Comparison of ENCODE assay signal across 1 cellular context in genomic region chr6:35343092-35343834, GRCh38.
TF ChIP-seq lines count a peak whose summit lies in the region.

No MANE protein-coding gene starts in this region.

TF ChIP-seq in K562, 482 proteins besides CTCF, POLR2A, EP300 and RAD21 (continued from another document and continues in another):
- TF ChIP-seq UBTF (IDR thresholded peaks at IDR 0.05; ENCODE audit: borderline replicate concordance in 1 of 2, low read depth in 2 of 2, low read length in 2 of 2) = no peak
- no peak for TF ChIP-seq POLR2H (tag; IDR thresholded peaks at IDR 0.05; ENCODE audit: low read depth)
- no peak; the same call in 1 of the 2 replicates for TF ChIP-seq GATAD2B (IDR thresholded peaks at IDR 0.05; ENCODE audit: borderline replicate concordance)
- TF ChIP-seq FIP1L1 (IDR thresholded peaks at IDR 0.05; ENCODE audit: low read depth, low read length, poor library complexity, severe bottlenecking) = no peak
- TF ChIP-seq MCM3 (IDR thresholded peaks at IDR 0.05) = no peak
- TF ChIP-seq NCOR1 (IDR thresholded peaks at IDR 0.05) = peak; percentile 78
- no peak for TF ChIP-seq ZNF551 (CRISPR knock-in tag; IDR thresholded peaks at IDR 0.05)
- no peak for TF ChIP-seq ESRRB (CRISPR knock-in tag; IDR thresholded peaks at IDR 0.05; ENCODE audit: borderline replicate concordance)
- TF ChIP-seq, protein P1, sequence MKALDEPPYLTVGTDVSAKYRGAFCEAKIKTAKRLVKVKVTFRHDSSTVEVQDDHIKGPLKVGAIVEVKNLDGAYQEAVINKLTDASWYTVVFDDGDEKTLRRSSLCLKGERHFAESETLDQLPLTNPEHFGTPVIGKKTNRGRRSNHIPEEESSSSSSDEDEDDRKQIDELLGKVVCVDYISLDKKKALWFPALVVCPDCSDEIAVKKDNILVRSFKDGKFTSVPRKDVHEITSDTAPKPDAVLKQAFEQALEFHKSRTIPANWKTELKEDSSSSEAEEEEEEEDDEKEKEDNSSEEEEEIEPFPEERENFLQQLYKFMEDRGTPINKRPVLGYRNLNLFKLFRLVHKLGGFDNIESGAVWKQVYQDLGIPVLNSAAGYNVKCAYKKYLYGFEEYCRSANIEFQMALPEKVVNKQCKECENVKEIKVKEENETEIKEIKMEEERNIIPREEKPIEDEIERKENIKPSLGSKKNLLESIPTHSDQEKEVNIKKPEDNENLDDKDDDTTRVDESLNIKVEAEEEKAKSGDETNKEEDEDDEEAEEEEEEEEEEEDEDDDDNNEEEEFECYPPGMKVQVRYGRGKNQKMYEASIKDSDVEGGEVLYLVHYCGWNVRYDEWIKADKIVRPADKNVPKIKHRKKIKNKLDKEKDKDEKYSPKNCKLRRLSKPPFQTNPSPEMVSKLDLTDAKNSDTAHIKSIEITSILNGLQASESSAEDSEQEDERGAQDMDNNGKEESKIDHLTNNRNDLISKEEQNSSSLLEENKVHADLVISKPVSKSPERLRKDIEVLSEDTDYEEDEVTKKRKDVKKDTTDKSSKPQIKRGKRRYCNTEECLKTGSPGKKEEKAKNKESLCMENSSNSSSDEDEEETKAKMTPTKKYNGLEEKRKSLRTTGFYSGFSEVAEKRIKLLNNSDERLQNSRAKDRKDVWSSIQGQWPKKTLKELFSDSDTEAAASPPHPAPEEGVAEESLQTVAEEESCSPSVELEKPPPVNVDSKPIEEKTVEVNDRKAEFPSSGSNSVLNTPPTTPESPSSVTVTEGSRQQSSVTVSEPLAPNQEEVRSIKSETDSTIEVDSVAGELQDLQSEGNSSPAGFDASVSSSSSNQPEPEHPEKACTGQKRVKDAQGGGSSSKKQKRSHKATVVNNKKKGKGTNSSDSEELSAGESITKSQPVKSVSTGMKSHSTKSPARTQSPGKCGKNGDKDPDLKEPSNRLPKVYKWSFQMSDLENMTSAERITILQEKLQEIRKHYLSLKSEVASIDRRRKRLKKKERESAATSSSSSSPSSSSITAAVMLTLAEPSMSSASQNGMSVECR (CRISPR knock-in tag; IDR thresholded peaks at IDR 0.05) = no peak; the same call in 1 of the 2 replicates
- TF ChIP-seq HOXB6 (CRISPR knock-in tag; IDR thresholded peaks at IDR 0.05; ENCODE audit: borderline replicate concordance) = no peak
- TF ChIP-seq NR2C2 (CRISPR knock-in tag; IDR thresholded peaks at IDR 0.05) = no peak
- peak; percentile 50; the same call in 1 of the 2 replicates for TF ChIP-seq NR2C2 (tag; IDR thresholded peaks at IDR 0.05)
- TF ChIP-seq ZNF239 (CRISPR knock-in tag; IDR thresholded peaks at IDR 0.05) = no peak
- no peak for TF ChIP-seq HMGXB4 (CRISPR knock-in tag; IDR thresholded peaks at IDR 0.05)
- TF ChIP-seq ZBTB40 (IDR thresholded peaks at IDR 0.05) = peak; percentile 41; the same call in 1 of the 2 replicates
- TF ChIP-seq ZBTB40 (CRISPR knock-in tag; IDR thresholded peaks at IDR 0.05) = no peak
- TF ChIP-seq, protein P2, sequence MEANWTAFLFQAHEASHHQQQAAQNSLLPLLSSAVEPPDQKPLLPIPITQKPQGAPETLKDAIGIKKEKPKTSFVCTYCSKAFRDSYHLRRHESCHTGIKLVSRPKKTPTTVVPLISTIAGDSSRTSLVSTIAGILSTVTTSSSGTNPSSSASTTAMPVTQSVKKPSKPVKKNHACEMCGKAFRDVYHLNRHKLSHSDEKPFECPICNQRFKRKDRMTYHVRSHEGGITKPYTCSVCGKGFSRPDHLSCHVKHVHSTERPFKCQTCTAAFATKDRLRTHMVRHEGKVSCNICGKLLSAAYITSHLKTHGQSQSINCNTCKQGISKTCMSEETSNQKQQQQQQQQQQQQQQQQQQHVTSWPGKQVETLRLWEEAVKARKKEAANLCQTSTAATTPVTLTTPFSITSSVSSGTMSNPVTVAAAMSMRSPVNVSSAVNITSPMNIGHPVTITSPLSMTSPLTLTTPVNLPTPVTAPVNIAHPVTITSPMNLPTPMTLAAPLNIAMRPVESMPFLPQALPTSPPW (CRISPR knock-in tag; IDR thresholded peaks at IDR 0.05) = no peak; the same call in none of the 2 replicates
- 0 out of 2 replicates have a peak, but pooled peaks have one; percentile 49 for TF ChIP-seq ELF1 (tag; IDR thresholded peaks at IDR 0.05)
- peak in 1 of 2 experiments; percentile 44; a peak in 2 of 4 replicates for TF ChIP-seq CSDE1 (IDR thresholded peaks at IDR 0.05)
- TF ChIP-seq IRF2 (CRISPR knock-in tag; IDR thresholded peaks at IDR 0.05) = no peak
- TF ChIP-seq, protein P3, sequence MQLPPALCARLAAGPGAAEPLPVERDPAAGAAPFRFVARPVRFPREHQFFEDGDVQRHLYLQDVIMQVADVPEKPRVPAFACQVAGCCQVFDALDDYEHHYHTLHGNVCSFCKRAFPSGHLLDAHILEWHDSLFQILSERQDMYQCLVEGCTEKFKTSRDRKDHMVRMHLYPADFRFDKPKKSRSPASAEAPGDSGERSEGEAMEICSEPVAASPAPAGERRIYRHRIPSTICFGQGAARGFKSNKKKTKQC (CRISPR knock-in tag; IDR thresholded peaks at IDR 0.05) = no peak
- TF ChIP-seq ZNF174 (CRISPR knock-in tag; IDR thresholded peaks at IDR 0.05) = no peak
- TF ChIP-seq ZNF589 (CRISPR knock-in tag; IDR thresholded peaks at IDR 0.05; ENCODE audit: low read depth) = no peak
- TF ChIP-seq DNMT1 (IDR thresholded peaks at IDR 0.05) = peak; percentile 92; the same call in 1 of the 2 replicates
- TF ChIP-seq KDM2B (CRISPR knock-in tag; IDR thresholded peaks at IDR 0.05) = peak; percentile 20; the same call in 1 of the 2 replicates
- TF ChIP-seq OTX1 (CRISPR knock-in tag; IDR thresholded peaks at IDR 0.05) = peak; percentile 81; the same call in 1 of the 2 replicates
- no peak for TF ChIP-seq PML (IDR thresholded peaks at IDR 0.05; ENCODE audit: low read length)
- TF ChIP-seq MTA1 (IDR thresholded peaks at IDR 0.05; ENCODE audit: borderline replicate concordance) = peak; percentile 81
- TF ChIP-seq ARID1B (IDR thresholded peaks at IDR 0.05) = peak; percentile 85
- TF ChIP-seq MAZ (CRISPR knock-in tag; conservative IDR thresholded peaks at IDR 0.05 in 1 of 2, IDR thresholded peaks at IDR 0.05 in 1 of 2) = peak in 1 of 2 experiments; percentile 67; a peak in 2 of 4 replicates
- peak; percentile 36; the same call in 1 of the 2 replicates for TF ChIP-seq TOE1 (IDR thresholded peaks at IDR 0.05; ENCODE audit: borderline replicate concordance)
- no peak for TF ChIP-seq TOE1 (CRISPR knock-in tag; IDR thresholded peaks at IDR 0.05; ENCODE audit: borderline replicate concordance, low read depth)
- peak; percentile 89 for TF ChIP-seq SOX6 (IDR thresholded peaks at IDR 0.05)
- no peak for TF ChIP-seq XRCC3 (IDR thresholded peaks at IDR 0.05)
- peak; percentile 27; the same call in 1 of the 2 replicates for TF ChIP-seq TCF3 (CRISPR knock-in tag; IDR thresholded peaks at IDR 0.05)
- TF ChIP-seq, protein P4, sequence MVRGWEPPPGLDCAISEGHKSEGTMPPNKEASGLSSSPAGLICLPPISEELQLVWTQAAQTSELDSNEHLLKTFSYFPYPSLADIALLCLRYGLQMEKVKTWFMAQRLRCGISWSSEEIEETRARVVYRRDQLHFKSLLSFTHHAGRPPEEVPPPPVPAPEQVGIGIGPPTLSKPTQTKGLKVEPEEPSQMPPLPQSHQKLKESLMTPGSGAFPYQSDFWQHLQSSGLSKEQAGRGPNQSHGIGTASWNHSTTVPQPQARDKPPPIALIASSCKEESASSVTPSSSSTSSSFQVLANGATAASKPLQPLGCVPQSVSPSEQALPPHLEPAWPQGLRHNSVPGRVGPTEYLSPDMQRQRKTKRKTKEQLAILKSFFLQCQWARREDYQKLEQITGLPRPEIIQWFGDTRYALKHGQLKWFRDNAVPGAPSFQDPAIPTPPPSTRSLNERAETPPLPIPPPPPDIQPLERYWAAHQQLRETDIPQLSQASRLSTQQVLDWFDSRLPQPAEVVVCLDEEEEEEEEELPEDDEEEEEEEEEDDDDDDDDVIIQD (CRISPR knock-in tag; IDR thresholded peaks at IDR 0.05) = no peak
- peak; percentile 50 for TF ChIP-seq NCOA4 (IDR thresholded peaks at IDR 0.05; ENCODE audit: partially characterized antibody)
- peak; percentile 91 for TF ChIP-seq RNF2 (IDR thresholded peaks at IDR 0.05)
- TF ChIP-seq ARID2 (IDR thresholded peaks at IDR 0.05) = peak; percentile 28; the same call in 1 of the 2 replicates
- TF ChIP-seq HMGN3 (IDR thresholded peaks at IDR 0.05; ENCODE audit: borderline replicate concordance, extremely low read depth, insufficient read length, low read depth, low read length) = peak; percentile 70
- peak; percentile 67; the same call in 1 of the 2 replicates for TF ChIP-seq NBN (IDR thresholded peaks at IDR 0.05; ENCODE audit: low read depth)
- no peak for TF ChIP-seq ZNF699 (CRISPR knock-in tag; IDR thresholded peaks at IDR 0.05; ENCODE audit: insufficient replicate concordance)
- TF ChIP-seq ZC3H4 (CRISPR knock-in tag; IDR thresholded peaks at IDR 0.05; ENCODE audit: borderline replicate concordance) = no peak
- TF ChIP-seq POLR2G (IDR thresholded peaks at IDR 0.05; ENCODE audit: low read depth, low read length) = no peak
- no peak for TF ChIP-seq RBM17 (IDR thresholded peaks at IDR 0.05; ENCODE audit: borderline replicate concordance, low read depth, low read length)
- TF ChIP-seq ZNF644 (tag; IDR thresholded peaks at IDR 0.05; ENCODE audit: low read depth) = no peak
